ENCODE assay signal across 8 cellular contexts in the genomic region with DNA sequence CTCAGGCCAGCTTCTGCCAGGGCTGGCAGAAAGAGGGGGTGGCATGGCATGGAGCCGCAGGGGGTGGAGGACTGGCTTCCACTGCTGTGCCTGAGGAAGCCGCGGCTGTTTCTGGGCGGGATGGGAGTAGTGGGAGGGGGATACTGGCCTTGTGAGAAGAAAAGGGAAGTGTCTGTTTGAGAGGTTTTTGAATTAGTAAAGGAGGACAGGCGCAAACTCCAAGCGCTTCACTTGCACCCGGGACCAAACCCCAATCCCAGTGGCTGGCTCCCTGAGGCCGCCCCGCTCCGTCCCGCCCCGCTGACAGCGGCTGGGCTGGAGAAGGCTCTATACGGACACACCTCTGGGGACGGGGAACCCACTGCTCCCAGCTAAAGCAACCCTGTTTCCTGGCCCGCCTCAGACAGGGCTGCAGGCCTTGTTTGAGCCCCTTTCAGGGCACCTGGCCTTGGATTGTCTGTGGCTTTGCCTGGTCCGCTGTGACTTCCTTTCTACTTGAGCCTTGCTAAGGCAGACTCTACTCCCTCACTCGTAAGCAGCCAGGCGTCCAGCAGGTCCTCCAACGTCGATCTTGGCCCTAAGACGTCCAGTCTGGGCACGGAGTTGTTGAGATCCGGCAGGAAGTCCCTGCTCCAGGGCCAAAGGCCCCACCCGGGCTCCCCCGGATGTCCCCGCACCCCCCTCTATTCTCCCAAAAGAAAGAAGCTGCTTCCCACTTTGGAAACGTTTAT. TPM values are rescaled to one million over a fixed set of nuclear protein-coding genes. Genes with fewer than 3 reads are reported as not detected.
DNase-seq lines count a peak whose midpoint lies in the region; ATAC-seq and TF ChIP-seq lines count a peak whose summit lies in the region.

No MANE protein-coding gene starts in this region.

- 12% methylated on average over 6 of the region's 28 CpGs for WGBS in right lobe of liver (ENCODE audit: insufficient coverage, low coverage, low lambda C conversion rate, missing lambda C conversion rate)
- 29 to 44% methylated on average over 11 to 27 of the region's 28 CpGs for WGBS in upper lobe of left lung, 2 donors

- peaks cover 10% of the 10 kb centered on the region for H3K4me1 Mint-ChIP-seq in activated naive CD8-positive, alpha-beta T cell treated with anti-CD3 and anti-CD28 coated beads, Interleukin-2, amount 10 ng/mL, durations not matched to agents 7 days and 5 days

- H3K27ac ChIP-seq in right lobe of liver: peak overlapping the region; percentile 75 to 87 (median 85)
- H3K27ac ChIP-seq in upper lobe of left lung: peak overlapping the region; percentile 82 to 94 (median 89)

- H3K27me3 ChIP-seq in right lobe of liver (no peaks in the 10 kb centered on the region), upper lobe of left lung (no peaks in the 10 kb centered on the region)

- peaks cover 0 to 6% (median 0%) of the 10 kb centered on the region in 4 donors for H3K36me3 ChIP-seq in right lobe of liver
- no peaks in the 10 kb centered on the region for H3K36me3 ChIP-seq in upper lobe of left lung

- peak; percentile 43 for DNase-seq in NCI-H2227 (lab: John Stamatoyannopoulos, UW; ENCODE audit: unreplicated experiment)
- DNase-seq in NCI-H2227 treated with DMSO at 0.1 percent for 48 hours (lab: John Stamatoyannopoulos, UW): no peak
- peak; percentile 3 for DNase-seq in HK-2 (ENCODE audit: unreplicated experiment)
- no peak for DNase-seq in activated naive CD8-positive, alpha-beta T cell treated with anti-CD3 and anti-CD28 coated beads, Interleukin-2, amount 10 ng/mL, durations not matched to agents 7 days and 5 days
- DNase-seq in right lobe of liver: peak; percentile 53 to 87 (median 79)
- DNase-seq in upper lobe of left lung: peak in 1 of 2 donors; percentile 86
- DNase-seq in 8988T: no peak

- no peaks in the 10 kb centered on the region for H3K9me3 Mint-ChIP-seq in activated naive CD8-positive, alpha-beta T cell treated with anti-CD3 and anti-CD28 coated beads, Interleukin-2, amount 10 ng/mL, durations not matched to agents 7 days and 5 days

- no peak for TF ChIP-seq EP300 in upper lobe of left lung (IDR thresholded peaks at IDR 0.05)

- H3K27me3 Mint-ChIP-seq in activated naive CD8-positive, alpha-beta T cell treated with anti-CD3 and anti-CD28 coated beads, Interleukin-2, amount 10 ng/mL, durations not matched to agents 7 days and 5 days: peaks cover 4% of the 10 kb centered on the region

- intact Hi-C loops in right lobe of liver (cut with DNase I): loop anchor here in 1 of 2 donors (5.0 kb wide), 1 partner anchor 43 kb away; the partner anchor contains the start of gene APOA5

- H3K4me3 ChIP-seq in right lobe of liver (peak overlapping the region; percentile 54 to 92 (median 78)), upper lobe of left lung (peak overlapping the region in 3 of 4 donors; percentile 37 to 46 (median 41))

- peak overlapping the region; percentile 83 for H3K27ac Mint-ChIP-seq in activated naive CD8-positive, alpha-beta T cell treated with anti-CD3 and anti-CD28 coated beads, Interleukin-2, amount 10 ng/mL, durations not matched to agents 7 days and 5 days

- ATAC-seq in activated naive CD8-positive, alpha-beta T cell treated with anti-CD3 and anti-CD28 coated beads, Interleukin-2, amount 10 ng/mL, durations not matched to agents 7 days and 5 days (ENCODE audit: low read depth): peak; percentile 15
- peak; percentile 0 to 47 (median 14) for ATAC-seq in right lobe of liver
- peak; percentile 49 to 69 for ATAC-seq in upper lobe of left lung (ENCODE audit: low FRiP score in 2 of 2)
- ATAC-seq in GM18861 (IDR thresholded peaks at IDR 0.05; ENCODE audit: unreplicated experiment): no peak

- no peaks in the 10 kb centered on the region for H3K36me3 Mint-ChIP-seq in activated naive CD8-positive, alpha-beta T cell treated with anti-CD3 and anti-CD28 coated beads, Interleukin-2, amount 10 ng/mL, durations not matched to agents 7 days and 5 days

- H3K4me1 ChIP-seq in right lobe of liver (peaks cover 0 to 33% (median 12%) of the 10 kb centered on the region in 4 donors), upper lobe of left lung (peaks cover 26 to 41% (median 32%) of the 10 kb centered on the region in 4 donors)

- TF ChIP-seq CTCF in right lobe of liver (IDR thresholded peaks at IDR 0.05): no peak
- no peak for TF ChIP-seq CTCF in upper lobe of left lung (IDR thresholded peaks at IDR 0.05)

- POLR2A ChIA-PET in activated naive CD8-positive, alpha-beta T cell treated with anti-CD3 and anti-CD28 coated beads, Interleukin-2, amount 10 ng/mL, durations not matched to agents 7 days and 5 days (lab: Charles Lee): interaction anchor here (0.5 to 3.9 kb wide), 12 partner anchors 8 to 309 kb away, joined by 3 to 79 read pairs (median 4); partner anchors contain the start of genes APOA5, BUD13, PAFAH1B2 and SIK3

- H3K9me3 ChIP-seq in right lobe of liver (no peaks in the 10 kb centered on the region), upper lobe of left lung (no peaks in the 10 kb centered on the region)

- peak overlapping the region; percentile 74 for H3K4me3 Mint-ChIP-seq in activated naive CD8-positive, alpha-beta T cell treated with anti-CD3 and anti-CD28 coated beads, Interleukin-2, amount 10 ng/mL, durations not matched to agents 7 days and 5 days

- TF ChIP-seq POLR2A in right lobe of liver (IDR thresholded peaks at IDR 0.05) (peak; percentile 43), upper lobe of left lung (IDR thresholded peaks at IDR 0.05) (no peak)

RNA-seq across cellular contexts. Expression of gene APOA1, which starts 2.2 kb away (rescaled TPM):
- total RNA-seq in activated naive CD8-positive, alpha-beta T cell treated with anti-CD3 and anti-CD28 coated beads, Interleukin-2, amount 10 ng/mL, durations not matched to agents 7 days and 5 days: under 1 TPM; 0.44 to 0.45 TPM
- total RNA-seq in right lobe of liver: over 10,000 TPM in 2 of 6 experiments, 1,000 to 10,000 TPM in 4; 5,429 to 12,494 (median 8,679) TPM
- total RNA-seq in upper lobe of left lung: 10 to 100 TPM in 2 of 6 donors, 1 to 10 TPM in 4; 3.1 to 36.0 (median 5.9) TPM

RNA-seq across cellular contexts. Expression of gene APOC3, which starts 5.5 kb away (rescaled TPM):
- not detected for total RNA-seq in activated naive CD8-positive, alpha-beta T cell treated with anti-CD3 and anti-CD28 coated beads, Interleukin-2, amount 10 ng/mL, durations not matched to agents 7 days and 5 days
- total RNA-seq in right lobe of liver (over 10,000 TPM in 3 of 6 experiments, 1,000 to 10,000 TPM in 3; 4,225 to 15,106 (median 9,815) TPM), upper lobe of left lung (1 to 10 TPM in 2 of 6 donors, not detected in 4; 3.7 to 4.4 TPM)

RNA-seq across cellular contexts. Expression of gene APOA4, which starts 12.1 kb away (rescaled TPM):
- total RNA-seq in activated naive CD8-positive, alpha-beta T cell treated with anti-CD3 and anti-CD28 coated beads, Interleukin-2, amount 10 ng/mL, durations not matched to agents 7 days and 5 days: not detected
- 1,000 to 10,000 TPM in 2 of 6 experiments, 100 to 1,000 TPM in 2, 10 to 100 TPM in 2; 21.9 to 1,288 (median 117) TPM for total RNA-seq in right lobe of liver
- total RNA-seq in upper lobe of left lung: not detected

RNA-seq across cellular contexts. Expression of gene APOA5, which starts 43.5 kb away (rescaled TPM):
- not detected for total RNA-seq in activated naive CD8-positive, alpha-beta T cell treated with anti-CD3 and anti-CD28 coated beads, Interleukin-2, amount 10 ng/mL, durations not matched to agents 7 days and 5 days
- total RNA-seq in right lobe of liver: 1,000 to 10,000 TPM in 1 of 6 experiments, 100 to 1,000 TPM in 4, 10 to 100 TPM in 1; 57.8 to 1,064 (median 724) TPM
- total RNA-seq in upper lobe of left lung: under 1 TPM in 2 of 6 donors, not detected in 4; 0.20 to 0.57 TPM

RNA-seq across cellular contexts. Expression of gene ZPR1, which starts 47.4 kb away (rescaled TPM):
- 10 to 100 TPM; 53.6 to 57.3 TPM for total RNA-seq in activated naive CD8-positive, alpha-beta T cell treated with anti-CD3 and anti-CD28 coated beads, Interleukin-2, amount 10 ng/mL, durations not matched to agents 7 days and 5 days
- 10 to 100 TPM; 17.9 to 86.6 (median 30.2) TPM for total RNA-seq in right lobe of liver
- total RNA-seq in upper lobe of left lung: 10 to 100 TPM; 17.6 to 56.1 (median 34.4) TPM

Comparison
In these comparisons a context has a peak if more than half of its experiments do, and no peak if none do; other contexts are left out.
1. DNase-seq: peak in NCI-H2227 (single experiment), HK-2 (single experiment) and right lobe of liver (3 of 3); none in NCI-H2227 treated with DMSO at 0.1 percent for 48 hours (single experiment), activated naive CD8-positive, alpha-beta T cell treated with anti-CD3 and anti-CD28 coated beads, Interleukin-2, amount 10 ng/mL, durations not matched to agents 7 days and 5 days (single experiment) and 8988T (single experiment).
2. RNA of gene APOA1, which starts 2.2 kb away (total RNA-seq): 5,429 to 12,494 TPM in right lobe of liver; 3.1 to 36.0 TPM in upper lobe of left lung and 0.44 to 0.45 TPM in activated naive CD8-positive, alpha-beta T cell treated with anti-CD3 and anti-CD28 coated beads, Interleukin-2, amount 10 ng/mL, durations not matched to agents 7 days and 5 days; every median in the first group is over 100 times any median in the second.
3. RNA of gene APOC3, which starts 5.5 kb away (total RNA-seq): 4,225 to 15,106 TPM in right lobe of liver; not detected in activated naive CD8-positive, alpha-beta T cell treated with anti-CD3 and anti-CD28 coated beads, Interleukin-2, amount 10 ng/mL, durations not matched to agents 7 days and 5 days and 3.7 to 4.4 TPM in upper lobe of left lung; every median in the first group is over 100 times any median in the second.
4. RNA of gene APOA4, which starts 12.1 kb away (total RNA-seq): 21.9 to 1,288 TPM in right lobe of liver; not detected in activated naive CD8-positive, alpha-beta T cell treated with anti-CD3 and anti-CD28 coated beads, Interleukin-2, amount 10 ng/mL, durations not matched to agents 7 days and 5 days and not detected in upper lobe of left lung; every median in the first group is over 10 times any median in the second.